ENCODE assay signal across 30 cellular contexts in genomic region chr2:28563869-28564268, GRCh38.
"Had no signal": no experiment of that assay in that cellular context is flagged by ENCODE, and none has a peak within 500 bp of the region (broad histone marks: within the 10 kb centered on the region; RNA-seq: fewer than 3 reads in every experiment).

No MANE protein-coding gene starts in this region.

- H3K27me3 ChIP-seq: brain microvascular endothelial cell, dorsolateral prefrontal cortex had no signal

- ATAC-seq: activated CD4-positive, CD25-positive, alpha-beta regulatory T cell treated with anti-CD3 and anti-CD28 coated beads, Interleukin-2, amount 50 U/mL, for 24 hours; activated CD8-positive, alpha-beta T cell treated with anti-CD3 and anti-CD28 coated beads for 36 hours; activated T-cell treated with anti-CD3 and anti-CD28 coated beads, Interleukin-2, amount 50 U/mL, for 4 hours; activated T-helper 17 cell treated with anti-CD3 and anti-CD28 coated beads, Interleukin-2, amount 50 U/mL, for 72 hours; esophagus mucosa; T-helper 17 cell had no signal

- H3K4me3 ChIP-seq: coronary artery, dorsolateral prefrontal cortex had no signal

- DNase-seq: activated B cell treated with CpG ODN at 0.5 μM for 24 hours; activated CD4-positive, alpha-beta T cell treated with anti-CD3 and anti-CD28 coated beads for 48 hours; activated CD4-positive, alpha-beta T cell treated with anti-CD3 and anti-CD28 coated beads, Interleukin-2, amount 50 U/mL, for 1 hour; activated CD4-positive, alpha-beta T cell treated with anti-CD3 and anti-CD28 coated beads, Interleukin-2, amount 50 U/mL, for 48 hours; activated CD8-positive, alpha-beta memory T cell treated with anti-CD3 and anti-CD28 coated beads for 24 hours; activated CD8-positive, alpha-beta T cell treated with anti-CD3 and anti-CD28 coated beads for 36 hours; activated effector memory CD4-positive, alpha-beta T cell treated with Interleukin-2 at 50 U/mL for 16 hours; activated gamma-delta T cell treated with Interleukin-2 at 50 U/mL for 16 hours; activated naive CD4-positive, alpha-beta T cell treated with anti-CD3 and anti-CD28 coated beads, Interleukin-2, amount 50 U/mL, for 16 hours; activated naive CD4-positive, alpha-beta T cell treated with Interleukin-2 at 50 U/mL for 16 hours; activated T-cell treated with anti-CD3 and anti-CD28 coated beads, Interleukin-2, amount 50 U/mL, for 4 hours; amniotic stem cell; anterior cingulate cortex; brain microvascular endothelial cell; dorsolateral prefrontal cortex; effector memory CD4-positive, alpha-beta T cell; endodermal cell; foreskin fibroblast; head of caudate nucleus; T-helper 1 cell; T-helper 17 cell; T1000; WERI-Rb-1 had no signal

- FAIRE-seq: astrocyte, bronchial epithelial cell, frontal cortex had no signal

- H3K36me3 ChIP-seq: brain microvascular endothelial cell, WERI-Rb-1 had no signal

- H3K27ac ChIP-seq: brain microvascular endothelial cell, coronary artery, dorsolateral prefrontal cortex, WERI-Rb-1 had no signal
